In the genomic region with DNA sequence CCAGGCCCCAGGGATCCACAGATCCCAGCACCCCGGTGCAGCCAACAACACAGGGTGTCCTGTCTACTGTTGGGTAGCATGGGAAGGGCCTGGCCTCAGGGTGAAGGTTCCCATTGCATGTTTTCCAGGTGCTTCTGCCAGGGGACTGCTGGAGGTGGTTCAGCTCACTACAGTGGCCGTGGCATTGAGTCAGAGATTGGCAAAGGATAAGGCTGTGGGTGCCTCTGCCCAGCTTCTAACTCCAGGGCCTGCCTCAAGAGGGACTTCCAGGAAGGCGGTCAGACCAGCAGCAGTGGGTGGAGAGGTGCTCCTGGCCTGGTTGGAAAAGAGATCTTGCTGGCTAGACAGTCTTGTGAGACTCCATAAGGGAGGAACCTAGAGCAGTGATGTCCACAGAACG, we compare ENCODE assay signal across 1 cellular context.
TF ChIP-seq lines count a peak whose summit lies in the region.

No MANE protein-coding gene starts in this region.

TF ChIP-seq in IMR-90, 13 proteins besides CTCF, POLR2A, EP300 and RAD21:
- TF ChIP-seq MAZ (IDR thresholded peaks at IDR 0.05; ENCODE audit: borderline replicate concordance, low read depth, low read length) (no peak), RCOR1 (IDR thresholded peaks at IDR 0.05; ENCODE audit: insufficient replicate concordance, low read length) (no peak), BHLHE40 (IDR thresholded peaks at IDR 0.05; ENCODE audit: low read depth, low read length) (no peak), SMC3 (IDR thresholded peaks at IDR 0.05; ENCODE audit: low read depth, low read length) (no peak), CHD1 (IDR thresholded peaks at IDR 0.05; ENCODE audit: low read depth, low read length) (no peak), FOS (IDR thresholded peaks at IDR 0.05; ENCODE audit: low read depth, low read length) (no peak), CEBPB (IDR thresholded peaks at IDR 0.05; ENCODE audit: low read depth, low read length) (no peak), ELK1 (IDR thresholded peaks at IDR 0.05; ENCODE audit: borderline replicate concordance, low read depth, low read length) (no peak), MAFK (IDR thresholded peaks at IDR 0.05; ENCODE audit: low read depth, low read length) (no peak), USF2 (IDR thresholded peaks at IDR 0.05; ENCODE audit: low read depth, low read length) (no peak), NFE2L2 (IDR thresholded peaks at IDR 0.05; ENCODE audit: low read depth, low read length) (no peak)
